Comparison of ENCODE assay signal across 1 cellular context in genomic region chr1:202744770-202745169, GRCh38. TPM values are rescaled to one million over a fixed set of nuclear protein-coding genes. Genes with fewer than 3 reads are reported as not detected.
"Had no signal": no experiment of that assay in that cellular context is flagged by ENCODE, and none has a peak within 500 bp of the region (broad histone marks: within the 10 kb centered on the region; RNA-seq: fewer than 3 reads in every experiment).

No MANE protein-coding gene starts in this region.

RNA-seq across cellular contexts. Expression of gene SYT2, which starts 34.5 kb away (rescaled TPM):
- total RNA-seq: GM23248 had no signal
